In the genomic region with DNA sequence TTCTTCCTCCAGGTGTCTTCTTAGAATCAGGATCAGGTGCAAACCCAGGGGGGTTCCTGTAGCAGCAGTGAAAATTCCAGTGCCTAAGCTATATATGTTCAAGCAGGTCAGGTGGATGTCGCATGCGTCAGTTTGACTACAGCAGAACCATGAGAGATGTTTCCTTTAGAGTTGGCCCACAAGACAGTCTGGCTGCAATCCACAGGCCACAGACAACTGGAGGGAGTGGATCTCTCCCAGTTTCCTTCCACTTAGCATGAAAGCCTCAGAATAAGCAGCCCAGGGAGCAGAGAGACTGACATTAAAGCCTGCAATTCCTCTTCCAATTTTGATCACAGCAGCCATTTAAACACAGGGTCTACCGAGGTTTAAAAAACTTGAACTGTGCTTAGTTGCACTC, we compare ENCODE assay signal across 15 cellular contexts. TPM values are rescaled to one million over a fixed set of nuclear protein-coding genes. Genes with fewer than 3 reads are reported as not detected.
DNase-seq lines count a peak whose midpoint lies in the region; ATAC-seq and TF ChIP-seq lines count a peak whose summit lies in the region.
"Had no signal": no experiment of that assay in that cellular context is flagged by ENCODE, and none has a peak within 500 bp of the region (broad histone marks: within the 10 kb centered on the region; RNA-seq: fewer than 3 reads in every experiment).

No MANE protein-coding gene starts in this region.

- TF ChIP-seq POLR2A in tibial nerve (IDR thresholded peaks at IDR 0.05), result no peak

- no peaks in the 10 kb centered on the region for H3K36me3 ChIP-seq in tibial nerve
- H3K36me3 ChIP-seq: Peyer's patch had no signal

- no peak for TF ChIP-seq CTCF in tibial nerve (IDR thresholded peaks at IDR 0.05)

- no peaks in the 10 kb centered on the region for H3K9me3 Mint-ChIP-seq in stimulated activated naive CD8-positive, alpha-beta T cell treated with anti-CD3 and anti-CD28 coated beads, Interleukin-15, amount 100 ng/mL, for 72 hours
- H3K9me3 Mint-ChIP-seq: activated CD4-positive, alpha-beta T cell treated with anti-CD3 and anti-CD28 coated beads, Interleukin-2, amount 10 ng/mL, durations not matched to agents 24 days and 14 days; activated T-helper 1 cell treated with anti-CD3 and anti-CD28 coated beads, Interleukin-12 subunit alpha, Interleukin-12 subunit beta, Interleukin-2, Interleukin-4 antibody, amounts not matched to agents 30 ng/mL and 10 ng/mL and 1 ng/mL, durations not matched to agents 14 hours and 24 hours and 36 hours had no signal

- H3K27ac ChIP-seq in tibial nerve, result peak overlapping the region in 3 of 4 donors; percentile 71 to 92 (median 82)
- H3K27ac ChIP-seq: 22Rv1 had no signal

- H3K27me3 ChIP-seq in tibial nerve, result no peaks in the 10 kb centered on the region
- H3K27me3 ChIP-seq: Peyer's patch had no signal

- H3K4me1 ChIP-seq in tibial nerve, result peaks cover 0 to 47% (median 7%) of the 10 kb centered on the region in 4 donors
- H3K4me1 ChIP-seq: Peyer's patch had no signal

- H3K27ac Mint-ChIP-seq in stimulated activated naive CD8-positive, alpha-beta T cell treated with anti-CD3 and anti-CD28 coated beads, Interleukin-15, amount 100 ng/mL, for 72 hours, result no peak overlapping the region
- H3K27ac Mint-ChIP-seq: activated CD4-positive, alpha-beta T cell treated with anti-CD3 and anti-CD28 coated beads, Interleukin-2, amount 10 ng/mL, durations not matched to agents 24 days and 14 days; activated T-helper 1 cell treated with anti-CD3 and anti-CD28 coated beads, Interleukin-12 subunit alpha, Interleukin-12 subunit beta, Interleukin-2, Interleukin-4 antibody, amounts not matched to agents 30 ng/mL and 10 ng/mL and 1 ng/mL, durations not matched to agents 14 hours and 24 hours and 36 hours had no signal

- H3K4me1 Mint-ChIP-seq in stimulated activated naive CD8-positive, alpha-beta T cell treated with anti-CD3 and anti-CD28 coated beads, Interleukin-15, amount 100 ng/mL, for 72 hours, result no peaks in the 10 kb centered on the region
- H3K4me1 Mint-ChIP-seq: activated CD4-positive, alpha-beta T cell treated with anti-CD3 and anti-CD28 coated beads, Interleukin-2, amount 10 ng/mL, durations not matched to agents 24 days and 14 days had no signal

- WGBS in tibial nerve, 2 donors, result 48% methylated on average over 3 of the region's 3 CpGs

- H3K27me3 Mint-ChIP-seq in stimulated activated naive CD8-positive, alpha-beta T cell treated with anti-CD3 and anti-CD28 coated beads, Interleukin-15, amount 100 ng/mL, for 72 hours, result peaks cover 18% of the 10 kb centered on the region
- H3K27me3 Mint-ChIP-seq: activated CD4-positive, alpha-beta T cell treated with anti-CD3 and anti-CD28 coated beads, Interleukin-2, amount 10 ng/mL, durations not matched to agents 24 days and 14 days had no signal

- H3K4me3 ChIP-seq in tibial nerve, result peak overlapping the region in 3 of 4 donors; percentile 39 to 54 (median 41)

- H3K4me3 Mint-ChIP-seq in stimulated activated naive CD8-positive, alpha-beta T cell treated with anti-CD3 and anti-CD28 coated beads, Interleukin-15, amount 100 ng/mL, for 72 hours, result no peak overlapping the region
- H3K4me3 Mint-ChIP-seq: activated CD4-positive, alpha-beta T cell treated with anti-CD3 and anti-CD28 coated beads, Interleukin-2, amount 10 ng/mL, durations not matched to agents 24 days and 14 days; activated T-helper 1 cell treated with anti-CD3 and anti-CD28 coated beads, Interleukin-12 subunit alpha, Interleukin-12 subunit beta, Interleukin-2, Interleukin-4 antibody, amounts not matched to agents 30 ng/mL and 10 ng/mL and 1 ng/mL, durations not matched to agents 14 hours and 24 hours and 36 hours had no signal

- no peak for TF ChIP-seq EP300 in tibial nerve (IDR thresholded peaks at IDR 0.05)

- DNase-seq in DMS53 (lab: John Stamatoyannopoulos, UW) (peak; percentile 20), DMS53 treated with DMSO at 0.1 percent for 48 hours (lab: John Stamatoyannopoulos, UW; ENCODE audit: unreplicated experiment) (no peak), epidermal melanocyte (ENCODE audit: insufficient read length, low spot score) (peak; percentile 23), myocyte (ENCODE audit: low read depth) (peak; percentile 88), tibial nerve (ENCODE audit: low spot score in 2 of 2) (no peak)
- no peak for DNase-seq in stimulated activated naive CD4-positive, alpha-beta T cell (lab: John Stamatoyannopoulos, UW)
- DNase-seq in stimulated activated naive CD8-positive, alpha-beta T cell treated with anti-CD3 and anti-CD28 coated beads, Interleukin-15, amount 100 ng/mL, for 72 hours, result no peak
- DNase-seq: activated CD4-positive, alpha-beta T cell treated with anti-CD3 and anti-CD28 coated beads, Interleukin-2, amount 10 ng/mL, durations not matched to agents 24 days and 14 days; Peyer's patch had no signal

- no peaks in the 10 kb centered on the region for H3K9me3 ChIP-seq in tibial nerve
- H3K9me3 ChIP-seq: Peyer's patch had no signal

- ATAC-seq in HG03139 (IDR thresholded peaks at IDR 0.05; ENCODE audit: unreplicated experiment), result no peak
- no peak for ATAC-seq in stimulated activated naive CD8-positive, alpha-beta T cell treated with anti-CD3 and anti-CD28 coated beads, Interleukin-15, amount 100 ng/mL, for 72 hours

RNA-seq across cellular contexts. Expression of a gene that starts 1.1 kb away (rescaled TPM):
- total RNA-seq in myocyte (27.1 and 27.9 TPM in 2 replicates), tibial nerve (10 to 100 TPM in 1 of 4 donors, 1 to 10 TPM in 3; 8.2 to 12.2 (median 8.7) TPM)
- polyA plus RNA-seq in myocyte (2012), result 38.1 TPM
- total RNA-seq: activated CD4-positive, alpha-beta T cell treated with anti-CD3 and anti-CD28 coated beads, Interleukin-2, amount 10 ng/mL, durations not matched to agents 24 days and 14 days; activated T-helper 1 cell treated with anti-CD3 and anti-CD28 coated beads, Interleukin-12 subunit alpha, Interleukin-12 subunit beta, Interleukin-2, Interleukin-4 antibody, amounts not matched to agents 30 ng/mL and 10 ng/mL and 1 ng/mL, durations not matched to agents 14 hours and 24 hours and 36 hours; endothelial cell of umbilical vein; HepG2; T-helper 1 cell treated with Interleukin-12 subunit alpha and Interleukin-12 subunit beta and Interleukin-4 antibody, amounts not matched to agents 30 ng/mL and 1 ng/mL, for 36 hours had no signal
- polyA plus RNA-seq: HepG2 had no signal

Comparison
In these comparisons a context has a peak if more than half of its experiments do, and no peak if none do; other contexts are left out.
1. DNase-seq: peak in DMS53 (single experiment), epidermal melanocyte (single experiment) and myocyte (single experiment); none in DMS53 treated with DMSO at 0.1 percent for 48 hours (single experiment), tibial nerve (0 of 2), stimulated activated naive CD4-positive, alpha-beta T cell (0 of 6) and stimulated activated naive CD8-positive, alpha-beta T cell treated with anti-CD3 and anti-CD28 coated beads, Interleukin-15, amount 100 ng/mL, for 72 hours (0 of 2).